In the genomic region with DNA sequence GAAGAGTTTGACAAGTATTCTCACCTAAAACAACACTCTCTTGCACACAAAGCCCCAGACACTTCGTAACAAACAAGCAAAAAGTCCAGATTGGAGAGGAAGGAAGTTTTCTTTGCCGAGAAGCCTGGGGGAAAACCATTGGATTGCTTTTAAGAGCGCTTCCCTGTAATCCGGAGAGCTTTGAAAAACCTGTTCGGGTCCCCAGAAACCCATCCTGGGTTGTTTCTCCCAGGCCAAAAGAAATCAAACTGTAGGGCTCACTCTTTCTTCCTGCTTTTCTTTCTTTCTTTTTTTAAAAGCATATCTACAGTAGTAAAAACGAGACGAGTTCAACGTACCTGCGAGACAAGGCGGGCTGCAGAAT, we compare ENCODE assay signal across 9 cellular contexts. TPM values are rescaled to one million over a fixed set of nuclear protein-coding genes. Genes with fewer than 3 reads are reported as not detected.
A peak's percentile ranks its signal among the peaks of the same experiment; 100 is the strongest.
DNase-seq lines count a peak whose midpoint lies in the region; ATAC-seq and TF ChIP-seq lines count a peak whose summit lies in the region.
"Had no signal": no experiment of that assay in that cellular context is flagged by ENCODE, and none has a peak within 500 bp of the region (broad histone marks: within the 10 kb centered on the region; RNA-seq: fewer than 3 reads in every experiment).

No MANE protein-coding gene starts in this region.

- H3K27me3 ChIP-seq in hepatocyte = peaks cover 98% of the 10 kb centered on the region

- H3K4me2 ChIP-seq in hepatocyte = peak overlapping the region; percentile 86

- H4K20me1 ChIP-seq in hepatocyte (ENCODE audit: insufficient read depth, poor library complexity, severe bottlenecking) = no peaks in the 10 kb centered on the region

- H3K9me3 Mint-ChIP-seq in activated CD8-positive, alpha-beta memory T cell treated with anti-CD3 and anti-CD28 coated beads, Interleukin-2, amount 10 ng/mL, durations not matched to agents 7 days and 5 days (ENCODE audit: low read depth) = peaks cover 2% of the 10 kb centered on the region
- peaks cover 2% of the 10 kb centered on the region for H3K9me3 Mint-ChIP-seq in activated CD8-positive, alpha-beta T cell treated with anti-CD3 and anti-CD28 coated beads for 36 hours
- H3K9me3 Mint-ChIP-seq in stimulated activated effector memory CD8-positive, alpha-beta T cell treated with anti-CD3 and anti-CD28 coated beads, Interleukin-12 subunit alpha, Interleukin-12 subunit beta, amount 100 ng/mL, for 72 hours = peaks cover 2% of the 10 kb centered on the region

- WGBS in hepatocyte (ENCODE audit: low lambda C conversion rate, missing lambda C conversion rate) = 3% methylated on average over 10 of the region's 10 CpGs

- POLR2A ChIA-PET in activated CD8-positive, alpha-beta T cell treated with anti-CD3 and anti-CD28 coated beads for 36 hours (lab: Charles Lee) = no interaction called here

- H3K36me3 Mint-ChIP-seq in activated CD8-positive, alpha-beta memory T cell treated with anti-CD3 and anti-CD28 coated beads, Interleukin-2, amount 10 ng/mL, durations not matched to agents 7 days and 5 days = peaks cover 8% of the 10 kb centered on the region
- H3K36me3 Mint-ChIP-seq in activated CD8-positive, alpha-beta T cell treated with anti-CD3 and anti-CD28 coated beads for 36 hours (ENCODE audit: low read depth) = peaks cover 4% of the 10 kb centered on the region
- peaks cover 13% of the 10 kb centered on the region for H3K36me3 Mint-ChIP-seq in stimulated activated effector memory CD8-positive, alpha-beta T cell treated with anti-CD3 and anti-CD28 coated beads, Interleukin-12 subunit alpha, Interleukin-12 subunit beta, amount 100 ng/mL, for 72 hours

- CTCF ChIA-PET in activated CD8-positive, alpha-beta memory T cell treated with anti-CD3 and anti-CD28 coated beads, Interleukin-2, amount 10 ng/mL, durations not matched to agents 7 days and 5 days (lab: Charles Lee) = interaction anchor here (1.5 kb wide), 1 partner anchor 10 kb away, joined by 5 read pairs; no protein-coding TSS in a partner anchor
- CTCF ChIA-PET in activated CD8-positive, alpha-beta T cell treated with anti-CD3 and anti-CD28 coated beads for 36 hours (lab: Charles Lee) = interaction anchor here (0.7 to 1.7 kb wide), 2 partner anchors 10 to 11 kb away, joined by 3 to 4 read pairs; no protein-coding TSS in a partner anchor

- no peak for TF ChIP-seq CTCF in activated CD8-positive, alpha-beta T cell treated with anti-CD3 and anti-CD28 coated beads for 36 hours (IDR thresholded peaks at IDR 0.05)
- no peak for TF ChIP-seq CTCF in hepatocyte (IDR thresholded peaks at IDR 0.05; ENCODE audit: poor library complexity)

- peak overlapping the region; percentile 29 for H3K4me3 ChIP-seq in hepatocyte

- no peaks in the 10 kb centered on the region for H3K79me2 ChIP-seq in hepatocyte

- H3K4me3 Mint-ChIP-seq in activated CD8-positive, alpha-beta memory T cell treated with anti-CD3 and anti-CD28 coated beads, Interleukin-2, amount 10 ng/mL, durations not matched to agents 7 days and 5 days = peak overlapping the region; percentile 32
- peak overlapping the region; percentile 58 for H3K4me3 Mint-ChIP-seq in activated CD8-positive, alpha-beta T cell treated with anti-CD3 and anti-CD28 coated beads for 36 hours
- peak overlapping the region; percentile 55 for H3K4me3 Mint-ChIP-seq in stimulated activated effector memory CD8-positive, alpha-beta T cell treated with anti-CD3 and anti-CD28 coated beads, Interleukin-12 subunit alpha, Interleukin-12 subunit beta, amount 100 ng/mL, for 72 hours

- no peaks in the 10 kb centered on the region for H3K9me3 ChIP-seq in hepatocyte (ENCODE audit: low read depth)

- H3K27me3 Mint-ChIP-seq in activated CD8-positive, alpha-beta memory T cell treated with anti-CD3 and anti-CD28 coated beads, Interleukin-2, amount 10 ng/mL, durations not matched to agents 7 days and 5 days = peaks cover 81% of the 10 kb centered on the region
- peaks cover 70% of the 10 kb centered on the region for H3K27me3 Mint-ChIP-seq in activated CD8-positive, alpha-beta T cell treated with anti-CD3 and anti-CD28 coated beads for 36 hours

- no peak for DNase-seq in activated CD8-positive, alpha-beta memory T cell treated with anti-CD3 and anti-CD28 coated beads, Interleukin-2, amount 10 ng/mL, durations not matched to agents 7 days and 5 days
- DNase-seq in activated CD8-positive, alpha-beta memory T cell treated with anti-CD3 and anti-CD28 coated beads, Interleukin-2, amount 50 U/mL, for 4 hours = no peak
- DNase-seq in activated CD8-positive, alpha-beta T cell treated with anti-CD3 and anti-CD28 coated beads for 36 hours = no peak
- DNase-seq in hepatocyte (ENCODE audit: low spot score) (no peak), NCI-H2029 treated with DMSO at 0.1 percent for 48 hours (lab: John Stamatoyannopoulos, UW) (no peak)
- DNase-seq in stimulated activated effector memory CD8-positive, alpha-beta T cell treated with anti-CD3 and anti-CD28 coated beads, Interleukin-12 subunit alpha, Interleukin-12 subunit beta, amount 100 ng/mL, for 72 hours (ENCODE audit: low spot score in 2 of 2) = no peak
- DNase-seq: foreskin keratinocyte had no signal

- no peak for ATAC-seq in activated CD8-positive, alpha-beta memory T cell treated with anti-CD3 and anti-CD28 coated beads, Interleukin-2, amount 10 ng/mL, durations not matched to agents 7 days and 5 days
- ATAC-seq in activated CD8-positive, alpha-beta T cell treated with anti-CD3 and anti-CD28 coated beads for 36 hours = no peak
- no peak for ATAC-seq in stimulated activated effector memory CD8-positive, alpha-beta T cell treated with anti-CD3 and anti-CD28 coated beads, Interleukin-12 subunit alpha, Interleukin-12 subunit beta, amount 100 ng/mL, for 72 hours
- no peak for ATAC-seq in GM18873 (IDR thresholded peaks at IDR 0.05; ENCODE audit: low FRiP score, unreplicated experiment)
- no peak for ATAC-seq in GM21367 (IDR thresholded peaks at IDR 0.05; ENCODE audit: unreplicated experiment)

- H3K9me2 ChIP-seq in hepatocyte (replicated peaks; ENCODE audit: insufficient read depth) = no peaks in the 10 kb centered on the region

- H3K4me1 Mint-ChIP-seq in activated CD8-positive, alpha-beta memory T cell treated with anti-CD3 and anti-CD28 coated beads, Interleukin-2, amount 10 ng/mL, durations not matched to agents 7 days and 5 days = peaks cover 15% of the 10 kb centered on the region
- peaks cover 15% of the 10 kb centered on the region for H3K4me1 Mint-ChIP-seq in activated CD8-positive, alpha-beta T cell treated with anti-CD3 and anti-CD28 coated beads for 36 hours (ENCODE audit: low read depth)
- H3K4me1 Mint-ChIP-seq in stimulated activated effector memory CD8-positive, alpha-beta T cell treated with anti-CD3 and anti-CD28 coated beads, Interleukin-12 subunit alpha, Interleukin-12 subunit beta, amount 100 ng/mL, for 72 hours = peaks cover 22% of the 10 kb centered on the region

- H3K27ac Mint-ChIP-seq in activated CD8-positive, alpha-beta memory T cell treated with anti-CD3 and anti-CD28 coated beads, Interleukin-2, amount 10 ng/mL, durations not matched to agents 7 days and 5 days = peak overlapping the region; percentile 70
- H3K27ac Mint-ChIP-seq in activated CD8-positive, alpha-beta T cell treated with anti-CD3 and anti-CD28 coated beads for 36 hours = no peak overlapping the region
- no peak overlapping the region for H3K27ac Mint-ChIP-seq in stimulated activated effector memory CD8-positive, alpha-beta T cell treated with anti-CD3 and anti-CD28 coated beads, Interleukin-12 subunit alpha, Interleukin-12 subunit beta, amount 100 ng/mL, for 72 hours

- intact Hi-C loops in activated CD8-positive, alpha-beta T cell treated with anti-CD3 and anti-CD28 coated beads for 36 hours (cut with micrococcal nuclease) = loop anchor here (10.0 kb wide), 1 partner anchor 469 kb away; no protein-coding TSS in a partner anchor

- no peaks in the 10 kb centered on the region for H3K36me3 ChIP-seq in hepatocyte (replicated peaks; ENCODE audit: insufficient read depth, low read depth)

- no peak overlapping the region for H3K27ac ChIP-seq in hepatocyte
- H3K27ac ChIP-seq: foreskin keratinocyte had no signal

- H3K4me1 ChIP-seq in hepatocyte (ENCODE audit: insufficient read depth) = peaks cover 29% of the 10 kb centered on the region
- H3K4me1 ChIP-seq: foreskin keratinocyte had no signal

- H2AFZ ChIP-seq in hepatocyte = peak overlapping the region; percentile 48

RNA-seq across cellular contexts. Expression of gene SP8, which starts 0.7 kb away (rescaled TPM):
- not detected for total RNA-seq in activated CD8-positive, alpha-beta memory T cell treated with anti-CD3 and anti-CD28 coated beads, Interleukin-2, amount 10 ng/mL, durations not matched to agents 7 days and 5 days
- total RNA-seq in activated CD8-positive, alpha-beta T cell treated with anti-CD3 and anti-CD28 coated beads for 36 hours = not detected
- total RNA-seq in hepatocyte = 0.12 and 1.0 TPM in 2 replicates
- polyA plus RNA-seq in hepatocyte = 0.04 and 0.10 TPM in 2 replicates
- total RNA-seq: foreskin keratinocyte had no signal
- polyA plus RNA-seq: foreskin keratinocyte had no signal
